Comparison of ENCODE assay signal across 19 cellular contexts in genomic region chr5:133603711-133604110, GRCh38. TPM values are rescaled to one million over a fixed set of nuclear protein-coding genes. Genes with fewer than 3 reads are reported as not detected.
DNase-seq lines count a peak whose midpoint lies in the region; ATAC-seq and TF ChIP-seq lines count a peak whose summit lies in the region.
"Had no signal": no experiment of that assay in that cellular context is flagged by ENCODE, and none has a peak within 500 bp of the region (broad histone marks: within the 10 kb centered on the region; RNA-seq: fewer than 3 reads in every experiment).

No MANE protein-coding gene starts in this region.

- peak; percentile 44 for DNase-seq in BE2C
- no peak for DNase-seq in GM23338 (ENCODE audit: low spot score)
- peak; percentile 37 for DNase-seq in NCI-H128 (lab: John Stamatoyannopoulos, UW; ENCODE audit: unreplicated experiment)
- DNase-seq in esophagus muscularis mucosa (ENCODE audit: extremely low spot score) = peak; percentile 31
- DNase-seq in activated CD4-positive, alpha-beta T cell treated with anti-CD3 and anti-CD28 coated beads, Interleukin-2, amount 50 U/mL, for 1 hour = no peak
- DNase-seq in D341Med (ENCODE audit: low spot score) = no peak
- DNase-seq in suprapubic skin (ENCODE audit: low spot score in 2 of 2) = no peak
- DNase-seq: Caco-2; CD4-positive, CD25-positive, alpha-beta regulatory T cell; CD8-positive, alpha-beta T cell; DMS 273 treated with DMSO at 0.1 percent for 48 hours; EL; GDM1; GOT3; HCEC 1CT had no signal

- peak overlapping the region; percentile 21 for H3K4me3 ChIP-seq in BE2C (ENCODE audit: low read depth, low read length)
- H3K4me3 ChIP-seq in GM23338 = no peak overlapping the region
- no peak overlapping the region for H3K4me3 ChIP-seq in esophagus muscularis mucosa
- H3K4me3 ChIP-seq in suprapubic skin = no peak overlapping the region
- H3K4me3 ChIP-seq: BLaER1, GM12878 had no signal

- H4K20me1 ChIP-seq in GM23338 (replicated peaks; ENCODE audit: insufficient read depth) = no peaks in the 10 kb centered on the region
- H4K20me1 ChIP-seq: BLaER1 had no signal

- no peaks in the 10 kb centered on the region for H3K36me3 Mint-ChIP-seq in GM23338 (ENCODE audit: low read depth)
- H3K36me3 Mint-ChIP-seq: CD4-positive, CD25-positive, alpha-beta regulatory T cell; CD8-positive, alpha-beta T cell had no signal

- H3K27me3 ChIP-seq in BE2C (no peaks in the 10 kb centered on the region), GM23338 (ENCODE audit: insufficient read depth) (peaks cover 3% of the 10 kb centered on the region; the same call in 1 of the 2 replicates), esophagus muscularis mucosa (peaks cover 0 to 18% (median 2%) of the 10 kb centered on the region in 4 donors), suprapubic skin (no peaks in the 10 kb centered on the region)

- peaks cover 17% of the 10 kb centered on the region for H3K27me3 Mint-ChIP-seq in GM23338 (ENCODE audit: insufficient read depth, low read depth, poor library complexity)

- H3K4me2 ChIP-seq in GM23338 = peak overlapping the region; percentile 10
- H3K4me2 ChIP-seq: BLaER1 had no signal

- intact Hi-C loops in esophagus muscularis mucosa (cut with DNase I) = no loop called here

- H3K4me1 ChIP-seq in BE2C (peaks cover 10% of the 10 kb centered on the region), GM23338 (ENCODE audit: insufficient read depth) (peaks cover 24% of the 10 kb centered on the region), esophagus muscularis mucosa (no peaks in the 10 kb centered on the region), suprapubic skin (no peaks in the 10 kb centered on the region)
- H3K4me1 ChIP-seq: Caco-2 had no signal

- peaks cover 31% of the 10 kb centered on the region for H3K4me1 Mint-ChIP-seq in GM23338
- H3K4me1 Mint-ChIP-seq: CD4-positive, CD25-positive, alpha-beta regulatory T cell had no signal

- no peaks in the 10 kb centered on the region for H3K79me2 ChIP-seq in GM23338 (replicated peaks; ENCODE audit: insufficient read depth)

- WGBS in esophagus muscularis mucosa = 90% methylated on average over 6 of the region's 6 CpGs
- WGBS in suprapubic skin = 67% methylated on average over 6 of the region's 6 CpGs

- no peaks in the 10 kb centered on the region for H3K9me3 Mint-ChIP-seq in GM23338
- H3K9me3 Mint-ChIP-seq: CD8-positive, alpha-beta T cell had no signal

- H3K27ac Mint-ChIP-seq in GM23338 = no peak overlapping the region
- H3K27ac Mint-ChIP-seq: CD8-positive, alpha-beta T cell had no signal

- ATAC-seq in GM23338 = peak; percentile 46; the same call in 2 of the 3 replicates
- no peak for ATAC-seq in GM19035 (IDR thresholded peaks at IDR 0.05; ENCODE audit: unreplicated experiment)
- ATAC-seq: CD8-positive, alpha-beta T cell; GM12878 had no signal

- no peaks in the 10 kb centered on the region for H3K36me3 ChIP-seq in BE2C
- H3K36me3 ChIP-seq in GM23338 (ENCODE audit: insufficient read depth) = no peaks in the 10 kb centered on the region
- H3K36me3 ChIP-seq in esophagus muscularis mucosa = no peaks in the 10 kb centered on the region
- H3K36me3 ChIP-seq in suprapubic skin = no peaks in the 10 kb centered on the region
- H3K36me3 ChIP-seq: BLaER1 had no signal

- no peaks in the 10 kb centered on the region for H3K9me3 ChIP-seq in BE2C
- no peaks in the 10 kb centered on the region for H3K9me3 ChIP-seq in esophagus muscularis mucosa
- H3K9me3 ChIP-seq in suprapubic skin = no peaks in the 10 kb centered on the region
- H3K9me3 ChIP-seq: BLaER1, Caco-2 had no signal

- H3K4me3 Mint-ChIP-seq in GM23338 = no peak overlapping the region
- H3K4me3 Mint-ChIP-seq: CD4-positive, CD25-positive, alpha-beta regulatory T cell; CD8-positive, alpha-beta T cell had no signal

- TF ChIP-seq POLR2A in esophagus muscularis mucosa (IDR thresholded peaks at IDR 0.05; ENCODE audit: low read depth) = no peak
- TF ChIP-seq POLR2A in suprapubic skin (IDR thresholded peaks at IDR 0.05) = no peak

- no peaks in the 10 kb centered on the region for H3F3A ChIP-seq in GM23338 (replicated peaks; ENCODE audit: low read depth)

- no peak overlapping the region for H2AFZ ChIP-seq in GM23338

- H3K27ac ChIP-seq in GM23338 (ENCODE audit: low read depth) (no peak overlapping the region), esophagus muscularis mucosa (replicated peaks in 1 of 4) (no peak overlapping the region), suprapubic skin (no peak overlapping the region)
- H3K27ac ChIP-seq: BLaER1, C4-2B had no signal

- TF ChIP-seq EP300 in esophagus muscularis mucosa (IDR thresholded peaks at IDR 0.05) (no peak), suprapubic skin (IDR thresholded peaks at IDR 0.05) (no peak)

- no peaks in the 10 kb centered on the region for H3K9me2 ChIP-seq in GM23338 (ENCODE audit: insufficient read depth)

- no peak for TF ChIP-seq CTCF in BE2C (IDR thresholded peaks at IDR 0.05; ENCODE audit: low read depth, low read length)
- TF ChIP-seq CTCF in GM23338 (conservative IDR thresholded peaks at IDR 0.05; ENCODE audit: low read depth in 2 of 2) = no peak
- no peak for TF ChIP-seq CTCF in esophagus muscularis mucosa (IDR thresholded peaks at IDR 0.05)
- TF ChIP-seq CTCF in suprapubic skin (IDR thresholded peaks at IDR 0.05) = no peak

TF ChIP-seq in GM23338, 12 proteins besides CTCF, POLR2A, EP300 and RAD21 (continues in another document):
- TF ChIP-seq CREB1 (CRISPR knock-in tag; IDR thresholded peaks at IDR 0.05; ENCODE audit: low read depth) (no peak), ZNF331 (CRISPR knock-in tag; IDR thresholded peaks at IDR 0.05; ENCODE audit: low read depth) (no peak), NANOG (IDR thresholded peaks at IDR 0.05; ENCODE audit: borderline replicate concordance) (no peak), JUNB (IDR thresholded peaks at IDR 0.05; ENCODE audit: unreplicated experiment) (no peak), ZNF114 (CRISPR knock-in tag; IDR thresholded peaks at IDR 0.05) (no peak), POLR2AphosphoS5 (IDR thresholded peaks at IDR 0.05; ENCODE audit: low read depth) (no peak), EZH2 (IDR thresholded peaks at IDR 0.05; ENCODE audit: low read depth, unreplicated experiment) (no peak), ZNF462 (CRISPR knock-in tag; IDR thresholded peaks at IDR 0.05) (no peak)

RNA-seq across cellular contexts. Expression of gene FSTL4, which starts 8.6 kb away (rescaled TPM):
- 1.3 TPM for polyA plus RNA-seq in BE2C (2012; ENCODE audit: insufficient read depth, insufficient read length, low read depth)
- total RNA-seq in GM23338 (2014; rRNA removed; shearing (Covaris generic)) = 1.4 and 2.2 TPM in 2 replicates
- polyA plus RNA-seq in GM23338 (2016; fragmentation: Nextera tagmentation; extraction: Ambion mirVana) = 1.4 and 2.8 TPM in 2 replicates
- total RNA-seq in esophagus muscularis mucosa (under 1 TPM in 3 of 4 donors, not detected in 1; 0.33 to 0.78 (median 0.34) TPM), suprapubic skin (1 to 10 TPM; 2.3 to 6.4 (median 5.8) TPM)
- polyA plus RNA-seq: CD4-positive, CD25-positive, alpha-beta regulatory T cell had no signal

Comparison
In these comparisons a context has a peak if more than half of its experiments do, and no peak if none do; other contexts are left out.
1. DNase-seq: peak in BE2C (single experiment), NCI-H128 (single experiment) and esophagus muscularis mucosa (single experiment); none in GM23338 (single experiment), activated CD4-positive, alpha-beta T cell treated with anti-CD3 and anti-CD28 coated beads, Interleukin-2, amount 50 U/mL, for 1 hour (single experiment), D341Med (single experiment) and suprapubic skin (0 of 2).